ENCODE assay signal across 9 cellular contexts in the genomic region with DNA sequence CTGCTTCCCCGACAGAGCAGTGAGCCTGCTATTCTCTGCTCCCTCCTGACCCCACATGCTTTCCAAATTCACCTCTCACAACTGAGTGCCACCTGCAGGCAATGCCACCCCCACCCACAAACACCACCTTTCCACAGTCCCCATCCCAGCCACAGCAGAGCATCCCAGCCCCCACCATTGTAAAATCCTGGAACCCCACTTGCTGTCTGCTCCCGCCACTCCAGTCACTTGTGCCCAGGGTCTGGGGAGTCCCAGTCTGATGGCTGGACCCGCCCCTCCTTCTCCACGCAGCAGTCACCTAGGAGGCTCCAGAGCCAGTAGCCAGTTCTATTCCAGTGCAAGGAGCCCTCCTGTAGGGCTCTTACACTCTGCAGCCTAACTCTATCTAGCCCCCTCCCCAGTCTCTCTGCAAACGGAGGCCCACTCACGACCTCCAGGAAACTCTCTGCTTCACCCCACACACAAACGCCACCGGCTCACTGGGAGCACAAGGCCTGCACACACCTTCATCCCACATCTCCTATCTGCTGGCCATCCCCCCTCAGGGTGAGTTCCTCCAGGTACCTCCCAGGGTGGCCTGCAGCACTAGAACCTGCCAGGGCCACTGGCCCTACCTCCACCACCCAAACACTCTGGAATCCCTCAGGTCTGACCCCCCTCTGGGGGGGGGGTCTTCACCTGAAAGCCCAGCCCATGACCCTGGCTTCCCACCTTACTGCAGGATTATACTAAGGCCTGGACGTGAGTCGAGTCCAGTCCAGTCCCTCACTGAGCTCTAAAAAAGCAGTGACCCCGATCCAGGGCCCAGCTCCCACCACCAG. TPM values are rescaled to one million over a fixed set of nuclear protein-coding genes. Genes with fewer than 3 reads are reported as not detected.
A peak's percentile ranks its signal among the peaks of the same experiment; 100 is the strongest.
DNase-seq lines count a peak whose midpoint lies in the region; TF ChIP-seq lines count a peak whose summit lies in the region.
"Had no signal": no experiment of that assay in that cellular context is flagged by ENCODE, and none has a peak within 500 bp of the region (broad histone marks: within the 10 kb centered on the region; RNA-seq: fewer than 3 reads in every experiment).

No MANE protein-coding gene starts in this region.

- no peaks in the 10 kb centered on the region for H3K27me3 ChIP-seq in BJ (ENCODE audit: control insufficient read depth, insufficient read depth, low read length)
- no peaks in the 10 kb centered on the region for H3K27me3 ChIP-seq in ectodermal cell (ENCODE audit: control insufficient read depth, insufficient read depth, low read length, poor library complexity, severe bottlenecking)

- H3K27me3 Mint-ChIP-seq in nephron (ENCODE audit: low read depth): no peaks in the 10 kb centered on the region

- 73 to 78% methylated on average over 11 of the region's 11 CpGs for WGBS in ectodermal cell, 2 experiments

- peaks cover 25% of the 10 kb centered on the region for H3K36me3 Mint-ChIP-seq in nephron (ENCODE audit: low read depth)

- no peaks in the 10 kb centered on the region for H3K9me3 Mint-ChIP-seq in nephron

- H3K9me3 ChIP-seq in KOPT-K1 (ENCODE audit: insufficient read depth, low read length, poor library complexity, severe bottlenecking) (no peaks in the 10 kb centered on the region), ectodermal cell (ENCODE audit: control insufficient read depth, low read length) (no peaks in the 10 kb centered on the region)

- H3K27ac ChIP-seq in KOPT-K1 (ENCODE audit: low read depth, low read length, poor library complexity, severe bottlenecking) (peak overlapping the region; percentile 98), ectodermal cell (ENCODE audit: insufficient read depth, low read depth, low read length, poor library complexity, severe bottlenecking) (no peak overlapping the region), caudate nucleus (ENCODE audit: low read depth, low read length) (no peak overlapping the region)

- H3K36me3 ChIP-seq in BJ (ENCODE audit: control insufficient read depth, insufficient read depth, low read length) (peaks cover 21% of the 10 kb centered on the region), KOPT-K1 (ENCODE audit: insufficient read depth, low read length) (peaks cover 50% of the 10 kb centered on the region), ectodermal cell (ENCODE audit: control insufficient read depth, insufficient read depth, low read length) (peaks cover 9% of the 10 kb centered on the region)

- peaks cover 17% of the 10 kb centered on the region for H3K4me1 ChIP-seq in ectodermal cell (ENCODE audit: control insufficient read depth, insufficient read depth, low read length)

- H3K4me1 Mint-ChIP-seq in nephron: peaks cover 43% of the 10 kb centered on the region

- peak overlapping the region; percentile 92 to 95 (median 93) for H3K27ac Mint-ChIP-seq in nephron

- TF ChIP-seq CTCF in BJ (IDR thresholded peaks at IDR 0.05; ENCODE audit: insufficient read depth, low read depth, low read length): no peak
- TF ChIP-seq CTCF in nephron (IDR thresholded peaks at IDR 0.05; ENCODE audit: unreplicated experiment in 3 of 3): no peak

- CTCF ChIA-PET in BJ (lab: Yijun Ruan, JAX): interaction anchor here (0.6 to 3.0 kb wide), 2 partner anchors 122 to 457 kb away, joined by 3 to 14 read pairs; no protein-coding TSS in a partner anchor

- POLR2A ChIA-PET in BJ (lab: Charles Lee): no interaction called here

- peak overlapping the region; percentile 81 for H3K4me3 ChIP-seq in BJ (ENCODE audit: low read depth, low read length)
- peak overlapping the region; percentile 79 for H3K4me3 ChIP-seq in ectodermal cell (ENCODE audit: insufficient read depth, low read depth, low read length)

- no peak for DNase-seq in BJ (ENCODE audit: low read depth)
- DNase-seq in stimulated activated naive CD4-positive, alpha-beta T cell (lab: John Stamatoyannopoulos, UW): no peak
- DNase-seq in caudate nucleus (lab: John Stamatoyannopoulos, UW): no peak
- DNase-seq in kidney tubule cell (ENCODE audit: low spot score): no peak
- no peak for DNase-seq in SIG-M5 (lab: John Stamatoyannopoulos, UW)
- DNase-seq: activated CD4-positive, CD25-positive, alpha-beta regulatory T cell had no signal

- H3K4me3 Mint-ChIP-seq in nephron: peak overlapping the region; percentile 94 to 98 (median 98)

RNA-seq across cellular contexts. Expression of a gene that starts 1.4 kb away (rescaled TPM):
- polyA plus RNA-seq in BJ (2011; rRNA removed): 1.3 and 3.6 TPM in 2 replicates
- polyA minus RNA-seq in BJ (2011; rRNA and poly(A)+ RNA removed): 0.24 and 1.0 TPM in 2 replicates
- polyA plus RNA-seq in ectodermal cell (2013, experiment 1 of 4): 7.1 TPM
- 8.1 TPM for polyA plus RNA-seq in ectodermal cell (2013, experiment 2 of 4)
- 8.6 TPM for polyA plus RNA-seq in ectodermal cell (2013, experiment 3 of 4)
- polyA plus RNA-seq in ectodermal cell (2013, experiment 4 of 4): 7.7 TPM

RNA-seq across cellular contexts. Expression of a gene that starts 1.4 kb away (rescaled TPM):
- polyA plus RNA-seq in BJ (2011; rRNA removed): 11.7 and 18.9 TPM in 2 replicates
- polyA minus RNA-seq in BJ (2011; rRNA and poly(A)+ RNA removed): 22.2 and 29.5 TPM in 2 replicates
- polyA plus RNA-seq in ectodermal cell (2013, experiment 1 of 4): 14.6 TPM
- 17.3 TPM for polyA plus RNA-seq in ectodermal cell (2013, experiment 2 of 4)
- polyA plus RNA-seq in ectodermal cell (2013, experiment 3 of 4): 12.7 TPM
- 14.2 TPM for polyA plus RNA-seq in ectodermal cell (2013, experiment 4 of 4)
